In the genomic region with DNA sequence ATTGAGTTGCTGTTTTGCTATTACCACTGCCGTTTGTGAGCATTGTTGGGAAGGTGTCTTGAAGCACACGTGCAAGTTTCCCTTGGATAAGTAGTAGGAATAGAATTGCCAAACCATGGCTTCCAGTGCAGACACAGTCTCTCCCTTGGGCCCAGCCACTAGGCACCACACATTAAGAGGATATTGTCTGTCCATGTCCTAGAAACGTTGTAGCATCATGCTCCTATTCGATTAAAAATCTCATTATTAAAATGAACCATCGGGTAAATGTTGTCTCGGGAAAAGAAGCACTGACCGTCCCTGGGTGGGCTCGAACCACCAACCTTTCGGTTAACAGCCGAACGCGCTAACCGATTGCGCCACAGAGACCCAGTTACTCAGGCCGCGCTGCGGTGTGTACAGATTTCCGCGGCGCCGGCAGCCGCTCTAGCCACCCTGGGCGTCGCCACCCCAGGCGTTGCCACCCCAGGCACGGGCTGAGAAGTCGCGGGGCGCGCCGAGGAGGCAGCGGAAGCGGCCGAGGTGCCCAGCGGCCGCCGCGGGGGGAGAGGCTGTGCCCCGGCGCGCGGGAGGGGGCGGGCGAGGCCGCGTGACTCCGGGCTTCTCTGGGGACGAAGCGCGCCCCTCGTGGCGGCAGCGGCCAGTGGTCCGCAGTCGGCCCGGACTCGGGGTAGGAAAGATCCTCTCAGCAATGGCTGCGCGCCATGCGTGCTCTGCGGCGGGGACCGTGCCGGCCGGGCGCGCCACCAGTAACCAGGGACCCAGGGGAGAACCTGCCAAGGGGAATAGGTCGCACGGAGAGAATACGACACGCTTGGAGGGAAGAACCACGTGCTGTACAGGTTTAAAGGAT, we compare ENCODE assay signal across 8 cellular contexts. TPM values are rescaled to one million over a fixed set of nuclear protein-coding genes. Genes with fewer than 3 reads are reported as not detected.
DNase-seq lines count a peak whose midpoint lies in the region; ATAC-seq, FAIRE-seq and TF ChIP-seq lines count a peak whose summit lies in the region.

No MANE protein-coding gene starts in this region.

- H3K4me1 ChIP-seq in A549, result peaks cover 7% of the 10 kb centered on the region; the same call in 1 of the 3 replicates
- no peaks in the 10 kb centered on the region for H3K4me1 ChIP-seq in breast epithelium
- no peaks in the 10 kb centered on the region for H3K4me1 ChIP-seq in smooth muscle cell (ENCODE audit: low read depth)

- no peak for FAIRE-seq in A549 (lab: Jason Lieb, UNC)

- ATAC-seq in A549 (peak; percentile 97), GM18519 (IDR thresholded peaks at IDR 0.05; ENCODE audit: low FRiP score, unreplicated experiment) (peak; percentile 81), HG03066 (IDR thresholded peaks at IDR 0.05; ENCODE audit: low read depth, unreplicated experiment) (peak; percentile 76)

- H3K9me3 Mint-ChIP-seq in immature natural killer cell, result no peaks in the 10 kb centered on the region

- peak overlapping the region; percentile 84 for H3K4me2 ChIP-seq in A549
- H3K4me2 ChIP-seq in smooth muscle cell, result peak overlapping the region; percentile 54

- H3K4me3 Mint-ChIP-seq in immature natural killer cell, result peak overlapping the region; percentile 90 to 97 (median 94)

- DNase-seq in A549 (ENCODE audit: low read depth in 1 of 2, low spot score in 1 of 2) (peak; percentile 55 to 88), NCI-H2196 (lab: John Stamatoyannopoulos, UW; ENCODE audit: unreplicated experiment) (peak; percentile 77), breast epithelium (ENCODE audit: low spot score in 2 of 2) (peak; percentile 81 to 82), immature natural killer cell (peak; percentile 97 to 98 (median 98)), smooth muscle cell (lab: John Stamatoyannopoulos, UW; ENCODE audit: unreplicated experiment) (peak; percentile 96)

- no peaks in the 10 kb centered on the region for H3K36me3 Mint-ChIP-seq in immature natural killer cell

- H4K20me1 ChIP-seq in smooth muscle cell (ENCODE audit: low read depth), result no peaks in the 10 kb centered on the region

- TF ChIP-seq POLR2A in A549 (IDR thresholded peaks at IDR 0.05; ENCODE audit: low read length) (peak; percentile 37), breast epithelium (IDR thresholded peaks at IDR 0.05) (no peak)

- no peaks in the 10 kb centered on the region for H3K79me2 ChIP-seq in smooth muscle cell (ENCODE audit: low read depth)

- TF ChIP-seq CTCF in A549 (IDR thresholded peaks at IDR 0.05) (peak; percentile 50), VCaP (conservative IDR thresholded peaks at IDR 0.05) (peak; percentile 62), breast epithelium (IDR thresholded peaks at IDR 0.05) (peak in 2 of 3 donors; percentile 42 to 69), smooth muscle cell (IDR thresholded peaks at IDR 0.05; ENCODE audit: borderline replicate concordance, insufficient read depth, poor library complexity, severe bottlenecking) (peak; percentile 67)

- peaks cover 8 to 25% (median 20%) of the 10 kb centered on the region in 3 donors for H3K27me3 Mint-ChIP-seq in immature natural killer cell (ENCODE audit: low read depth in 3 of 3)

- no peaks in the 10 kb centered on the region for H3K9me3 ChIP-seq in A549
- no peaks in the 10 kb centered on the region for H3K9me3 ChIP-seq in breast epithelium
- no peaks in the 10 kb centered on the region for H3K9me3 ChIP-seq in smooth muscle cell (replicated peaks; ENCODE audit: low read depth)

- no peaks in the 10 kb centered on the region for H3F3A ChIP-seq in smooth muscle cell (ENCODE audit: low read depth)

- H2AFZ ChIP-seq in smooth muscle cell (ENCODE audit: low read depth), result peak overlapping the region; percentile 76

- H3K9ac ChIP-seq in smooth muscle cell (ENCODE audit: low read depth), result peak overlapping the region; percentile 66

- no peaks in the 10 kb centered on the region for H3K27me3 ChIP-seq in breast epithelium
- H3K27me3 ChIP-seq in smooth muscle cell (ENCODE audit: low read depth), result no peaks in the 10 kb centered on the region

- WGBS in A549 (ENCODE audit: missing lambda C conversion rate), result 5% methylated on average over 16 of the region's 72 CpGs
- WGBS in smooth muscle cell (ENCODE audit: low lambda C conversion rate), result 2% methylated on average over 65 of the region's 72 CpGs

- peaks cover 20 to 25% of the 10 kb centered on the region in 2 donors for H3K4me1 Mint-ChIP-seq in immature natural killer cell

- H3K27ac ChIP-seq in A549 (peak overlapping the region; percentile 68 to 89), VCaP (peak overlapping the region; percentile 50), breast epithelium (peak overlapping the region; percentile 89 to 91), smooth muscle cell (ENCODE audit: low read depth) (peak overlapping the region; percentile 18)

- CTCF ChIA-PET in A549 (lab: Yijun Ruan, JAX), result no interaction called here

- TF ChIP-seq RAD21 in A549 (conservative IDR thresholded peaks at IDR 0.05 in 1 of 2, IDR thresholded peaks at IDR 0.05 in 1 of 2), result peak in 1 of 2 experiments; percentile 44; a peak in 3 of 5 replicates

- H3K36me3 ChIP-seq in breast epithelium (no peaks in the 10 kb centered on the region), smooth muscle cell (ENCODE audit: low read depth) (no peaks in the 10 kb centered on the region)

- POLR2A ChIA-PET in A549 (lab: Yijun Ruan, JAX), result no interaction called here

- H3K4me3 ChIP-seq in A549, result peak overlapping the region; percentile 45
- peak overlapping the region; percentile 46 to 73 (median 63) for H3K4me3 ChIP-seq in breast epithelium
- peak overlapping the region; percentile 59 for H3K4me3 ChIP-seq in smooth muscle cell

- no peak; a peak in 1 of 5 replicates for TF ChIP-seq EP300 in A549 (IDR thresholded peaks at IDR 0.05)

- intact Hi-C loops in breast epithelium (cut with DNase I; ENCODE audit: low total_unique reads), result no loop called here

- peak overlapping the region; percentile 90 to 97 (median 92) for H3K27ac Mint-ChIP-seq in immature natural killer cell

TF ChIP-seq in A549, 52 proteins besides CTCF, POLR2A, EP300 and RAD21 (continues in another document):
- TF ChIP-seq RNF2 (IDR thresholded peaks at IDR 0.05; ENCODE audit: borderline replicate concordance, low read depth) (no peak), RARB (CRISPR knock-in tag; IDR thresholded peaks at IDR 0.05) (no peak), KDM5A (IDR thresholded peaks at IDR 0.05) (no peak), NPAS2 (CRISPR knock-in tag; IDR thresholded peaks at IDR 0.05; ENCODE audit: borderline replicate concordance) (peak; percentile 47; the same call in 1 of the 2 replicates), RFX5 (IDR thresholded peaks at IDR 0.05) (no peak), CBX2 (IDR thresholded peaks at IDR 0.05; ENCODE audit: borderline replicate concordance, low read depth) (no peak), EHMT2 (IDR thresholded peaks at IDR 0.05; ENCODE audit: low read depth) (no peak), HDAC2 (IDR thresholded peaks at IDR 0.05) (no peak), TP53 (CRISPR knock-in tag; IDR thresholded peaks at IDR 0.05) (no peak), JUNB (IDR thresholded peaks at IDR 0.05) (no peak), CHD4 (IDR thresholded peaks at IDR 0.05; ENCODE audit: borderline replicate concordance) (no peak), PHF8 (IDR thresholded peaks at IDR 0.05; ENCODE audit: borderline replicate concordance, low read depth) (peak; percentile 46; the same call in 1 of the 2 replicates), POLR2AphosphoS2 (conservative IDR thresholded peaks at IDR 0.05; ENCODE audit: low read length) (no peak), CEBPB (IDR thresholded peaks at IDR 0.05) (peak; percentile 46 to 80; a peak in 3 of 4 replicates), CBX8 (IDR thresholded peaks at IDR 0.05) (no peak), RCOR1 (IDR thresholded peaks at IDR 0.05; ENCODE audit: low read depth, low read length) (no peak), SREBF2 (IDR thresholded peaks at IDR 0.05) (peak; percentile 88)
- TF ChIP-seq, protein P1, sequence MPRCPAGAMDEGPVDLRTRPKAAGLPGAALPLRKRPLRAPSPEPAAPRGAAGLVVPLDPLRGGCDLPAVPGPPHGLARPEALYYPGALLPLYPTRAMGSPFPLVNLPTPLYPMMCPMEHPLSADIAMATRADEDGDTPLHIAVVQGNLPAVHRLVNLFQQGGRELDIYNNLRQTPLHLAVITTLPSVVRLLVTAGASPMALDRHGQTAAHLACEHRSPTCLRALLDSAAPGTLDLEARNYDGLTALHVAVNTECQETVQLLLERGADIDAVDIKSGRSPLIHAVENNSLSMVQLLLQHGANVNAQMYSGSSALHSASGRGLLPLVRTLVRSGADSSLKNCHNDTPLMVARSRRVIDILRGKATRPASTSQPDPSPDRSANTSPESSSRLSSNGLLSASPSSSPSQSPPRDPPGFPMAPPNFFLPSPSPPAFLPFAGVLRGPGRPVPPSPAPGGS (IDR thresholded peaks at IDR 0.05), result no peak
- TF ChIP-seq, protein P2, sequence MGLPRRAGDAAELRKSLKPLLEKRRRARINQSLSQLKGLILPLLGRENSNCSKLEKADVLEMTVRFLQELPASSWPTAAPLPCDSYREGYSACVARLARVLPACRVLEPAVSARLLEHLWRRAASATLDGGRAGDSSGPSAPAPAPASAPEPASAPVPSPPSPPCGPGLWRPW (IDR thresholded peaks at IDR 0.05), result no peak
- TF ChIP-seq, protein P3, sequence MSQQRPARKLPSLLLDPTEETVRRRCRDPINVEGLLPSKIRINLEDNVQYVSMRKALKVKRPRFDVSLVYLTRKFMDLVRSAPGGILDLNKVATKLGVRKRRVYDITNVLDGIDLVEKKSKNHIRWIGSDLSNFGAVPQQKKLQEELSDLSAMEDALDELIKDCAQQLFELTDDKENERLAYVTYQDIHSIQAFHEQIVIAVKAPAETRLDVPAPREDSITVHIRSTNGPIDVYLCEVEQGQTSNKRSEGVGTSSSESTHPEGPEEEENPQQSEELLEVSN (IDR thresholded peaks at IDR 0.05; ENCODE audit: borderline replicate concordance, low read depth), result peak; percentile 98

RNA-seq across cellular contexts. Expression of a gene that starts 56.2 kb away (rescaled TPM):
- polyA plus RNA-seq in A549 (2011; rRNA removed), result 22.7 and 23.0 TPM in 2 replicates
- polyA plus RNA-seq in A549 (2012; cell fraction: cytosol; rRNA removed), result 4.1 and 4.5 TPM in 2 replicates
- polyA plus RNA-seq in A549 (2012; cell fraction: nucleus; rRNA removed), result 5.4 and 7.7 TPM in 2 replicates
- 7.4 to 8.1 TPM (median 7.6 TPM) in 3 replicates for polyA plus RNA-seq in A549 (2017; fragmentation: RNase III; extraction: RNeasy Plus Mini Kit Qiagen cat#74134 plus additional on column Dnase treatment)
- polyA minus RNA-seq in A549 (2011; rRNA and poly(A)+ RNA removed), result 12.1 and 13.9 TPM in 2 replicates
- 10 to 100 TPM; 27.8 to 40.0 (median 28.2) TPM for total RNA-seq in breast epithelium
- 10 to 100 TPM in 2 of 3 donors, 1 to 10 TPM in 1; 9.5 to 13.2 (median 12.3) TPM for polyA plus RNA-seq in immature natural killer cell
- 33.3 and 37.7 TPM in 2 replicates for total RNA-seq in smooth muscle cell
- 11.6 and 12.3 TPM in 2 replicates for polyA plus RNA-seq in smooth muscle cell

Comparison
In these comparisons a context has a peak if more than half of its experiments do, and no peak if none do; other contexts are left out.
1. Peak in every context shown above with its lines: DNase-seq, ATAC-seq, H3K4me3 ChIP-seq and H3K27ac ChIP-seq.
2. H3K27ac ChIP-seq: peak in every context shown above with its lines; median percentile 90 in breast epithelium; 78 in A549; 50 in VCaP; 18 in smooth muscle cell.